ENCODE assay signal across 22 cellular contexts in the genomic region with DNA sequence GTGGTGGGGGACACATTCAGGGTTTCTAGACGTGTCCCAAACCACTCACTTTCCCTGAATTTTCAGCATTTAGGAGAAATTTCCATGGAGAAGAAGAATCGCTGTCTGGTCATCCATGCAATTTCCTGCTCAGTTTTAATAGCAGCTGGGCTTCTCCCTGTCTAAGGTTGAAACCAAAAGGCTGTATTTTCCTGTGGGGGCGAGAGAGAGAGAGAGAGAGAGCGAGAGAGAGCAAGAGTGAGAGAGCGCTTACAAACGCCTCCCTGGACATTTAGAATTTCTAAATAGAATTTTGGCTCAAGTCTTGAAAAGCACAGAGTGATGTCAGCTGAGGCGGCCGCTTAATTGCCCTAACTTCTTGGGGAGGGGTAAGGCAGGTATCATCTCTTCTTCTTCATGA.
A peak's percentile ranks its signal among the peaks of the same experiment; 100 is the strongest.
DNase-seq lines count a peak whose midpoint lies in the region; ATAC-seq and TF ChIP-seq lines count a peak whose summit lies in the region.
"Had no signal": no experiment of that assay in that cellular context is flagged by ENCODE, and none has a peak within 500 bp of the region (broad histone marks: within the 10 kb centered on the region; RNA-seq: fewer than 3 reads in every experiment).

No MANE protein-coding gene starts in this region.

- peak overlapping the region; percentile 91 for H3K27ac Mint-ChIP-seq in endothelial cell (ENCODE audit: unreplicated experiment)
- H3K27ac Mint-ChIP-seq: activated naive CD4-positive, alpha-beta T cell treated with anti-CD3 and anti-CD28 coated beads, Interleukin-2, amount 50 U/mL, for 72 hours; CD8-positive, alpha-beta memory T cell; effector memory CD8-positive, alpha-beta T cell had no signal

- H3K4me1 ChIP-seq in rectal smooth muscle tissue (ENCODE audit: control insufficient read depth, insufficient read depth, low read length) (peaks cover 54% of the 10 kb centered on the region), vagina (peaks cover 46% of the 10 kb centered on the region), HAP-1 (peaks cover 9% of the 10 kb centered on the region), tibial nerve (peaks cover 0 to 35% (median 9%) of the 10 kb centered on the region in 4 donors), right lobe of liver (peaks cover 0 to 29% (median 11%) of the 10 kb centered on the region in 4 donors)

- peaks cover 7% of the 10 kb centered on the region for H3K27me3 Mint-ChIP-seq in endothelial cell (ENCODE audit: unreplicated experiment)
- H3K27me3 Mint-ChIP-seq: effector memory CD8-positive, alpha-beta T cell had no signal

- ATAC-seq in left ventricle myocardium superior: peak; percentile 42
- ATAC-seq in right lobe of liver: no peak
- ATAC-seq: activated naive CD4-positive, alpha-beta T cell treated with anti-CD3 and anti-CD28 coated beads, Interleukin-2, amount 50 U/mL, for 72 hours; activated T-cell treated with anti-CD3 and anti-CD28 coated beads, Interleukin-2, amount 50 U/mL, for 4 hours; effector memory CD8-positive, alpha-beta T cell had no signal

- TF ChIP-seq POLR2A in vagina (IDR thresholded peaks at IDR 0.05) (no peak), tibial nerve (IDR thresholded peaks at IDR 0.05) (no peak), right lobe of liver (IDR thresholded peaks at IDR 0.05) (no peak)

- H3K4me3 ChIP-seq in rectal smooth muscle tissue (ENCODE audit: low read length) (no peak overlapping the region), vagina (no peak overlapping the region), HAP-1 (no peak overlapping the region), tibial nerve (no peak overlapping the region), right lobe of liver (no peak overlapping the region)
- H3K4me3 ChIP-seq: GM23248, suprapubic skin had no signal

- H3K36me3 Mint-ChIP-seq in endothelial cell (ENCODE audit: low read depth, unreplicated experiment): peaks cover 26% of the 10 kb centered on the region
- H3K36me3 Mint-ChIP-seq: CD8-positive, alpha-beta memory T cell had no signal

- H3K27me3 ChIP-seq in rectal smooth muscle tissue (ENCODE audit: control insufficient read depth, insufficient read depth, low read length): no peaks in the 10 kb centered on the region
- H3K27me3 ChIP-seq in vagina: no peaks in the 10 kb centered on the region
- no peaks in the 10 kb centered on the region for H3K27me3 ChIP-seq in HAP-1 (ENCODE audit: low read depth)
- H3K27me3 ChIP-seq in tibial nerve: no peaks in the 10 kb centered on the region
- no peaks in the 10 kb centered on the region for H3K27me3 ChIP-seq in right lobe of liver
- H3K27me3 ChIP-seq: suprapubic skin had no signal

- no peaks in the 10 kb centered on the region for H3K9me3 Mint-ChIP-seq in endothelial cell (ENCODE audit: unreplicated experiment)
- H3K9me3 Mint-ChIP-seq: activated naive CD4-positive, alpha-beta T cell treated with anti-CD3 and anti-CD28 coated beads, Interleukin-2, amount 50 U/mL, for 72 hours; activated T-cell treated with anti-CD3 and anti-CD28 coated beads, Interleukin-2, amount 50 U/mL, for 4 hours; CD8-positive, alpha-beta memory T cell; effector memory CD8-positive, alpha-beta T cell had no signal

- H3K27ac ChIP-seq in rectal smooth muscle tissue (ENCODE audit: low read depth, low read length) (peak overlapping the region; percentile 93), vagina (peak overlapping the region; percentile 78), tibial nerve (peak overlapping the region in 1 of 4 donors; percentile 22), right lobe of liver (peak overlapping the region in 1 of 3 donors; percentile 49)
- H3K27ac ChIP-seq: GM23248, suprapubic skin had no signal

- no peak overlapping the region for H3K9ac ChIP-seq in rectal smooth muscle tissue (ENCODE audit: low read length)
- H3K9ac ChIP-seq: GM23248 had no signal

- DNase-seq in endothelial cell (ENCODE audit: low spot score) (no peak), left ventricle myocardium superior (no peak), vagina (ENCODE audit: extremely low spot score in 2 of 2) (no peak), HAP-1 (ENCODE audit: low spot score in 2 of 2) (no peak), tibial nerve (ENCODE audit: low spot score in 2 of 2) (no peak), right lobe of liver (no peak)
- DNase-seq: activated CD4-positive, CD25-positive, alpha-beta regulatory T cell treated with anti-CD3 and anti-CD28 coated beads, Interleukin-2, amount 50 U/mL, for 72 hours; activated CD8-positive, alpha-beta memory T cell treated with anti-CD3 and anti-CD28 coated beads for 24 hours; activated T-cell treated with anti-CD3 and anti-CD28 coated beads, Interleukin-2, amount 50 U/mL, for 4 hours; CD8-positive, alpha-beta memory T cell; effector memory CD8-positive, alpha-beta T cell; GM23248; hippocampal formation; islet precursor cell; KG1; MV-4-11; NCI-H1694 treated with DMSO at 0.1 percent for 48 hours; NCI-H2227 treated with DMSO at 0.1 percent for 48 hours; NCI-H748 treated with DMSO at 0.1 percent for 48 hours had no signal

- in situ Hi-C loops in HAP-1 (cut with MboI; ENCODE audit: low sequenced_read_pairs): no loop called here

- TF ChIP-seq EP300 in tibial nerve (IDR thresholded peaks at IDR 0.05): no peak

- TF ChIP-seq CTCF in endothelial cell (IDR thresholded peaks at IDR 0.05; ENCODE audit: unreplicated experiment) (no peak), vagina (IDR thresholded peaks at IDR 0.05) (no peak), tibial nerve (IDR thresholded peaks at IDR 0.05) (no peak), right lobe of liver (IDR thresholded peaks at IDR 0.05) (no peak)

- 38 to 52% methylated on average over 8 of the region's 8 CpGs for WGBS in tibial nerve, 2 donors
- 87% methylated on average over 6 of the region's 8 CpGs for WGBS in right lobe of liver (ENCODE audit: insufficient coverage, low coverage, low lambda C conversion rate, missing lambda C conversion rate)

- H3K4me3 Mint-ChIP-seq in endothelial cell (ENCODE audit: unreplicated experiment): no peak overlapping the region
- H3K4me3 Mint-ChIP-seq: activated T-cell treated with anti-CD3 and anti-CD28 coated beads, Interleukin-2, amount 50 U/mL, for 4 hours; CD8-positive, alpha-beta memory T cell; effector memory CD8-positive, alpha-beta T cell had no signal

- H3K36me3 ChIP-seq in rectal smooth muscle tissue (ENCODE audit: control insufficient read depth, insufficient read depth, low read length) (no peaks in the 10 kb centered on the region), vagina (no peaks in the 10 kb centered on the region), HAP-1 (replicated peaks) (no peaks in the 10 kb centered on the region), tibial nerve (no peaks in the 10 kb centered on the region), right lobe of liver (no peaks in the 10 kb centered on the region)
- H3K36me3 ChIP-seq: suprapubic skin had no signal

- H3K9me3 ChIP-seq in vagina (no peaks in the 10 kb centered on the region), HAP-1 (no peaks in the 10 kb centered on the region), tibial nerve (no peaks in the 10 kb centered on the region), right lobe of liver (no peaks in the 10 kb centered on the region)
- H3K9me3 ChIP-seq: suprapubic skin had no signal

- intact Hi-C loops in left ventricle myocardium superior (cut with micrococcal nuclease) (no loop called here), vagina (cut with DNase I) (no loop called here), right lobe of liver (cut with DNase I) (no loop called here)

- peaks cover 75% of the 10 kb centered on the region for H3K4me1 Mint-ChIP-seq in endothelial cell (ENCODE audit: unreplicated experiment)
